Comparison of ENCODE assay signal across 20 cellular contexts in the genomic region with DNA sequence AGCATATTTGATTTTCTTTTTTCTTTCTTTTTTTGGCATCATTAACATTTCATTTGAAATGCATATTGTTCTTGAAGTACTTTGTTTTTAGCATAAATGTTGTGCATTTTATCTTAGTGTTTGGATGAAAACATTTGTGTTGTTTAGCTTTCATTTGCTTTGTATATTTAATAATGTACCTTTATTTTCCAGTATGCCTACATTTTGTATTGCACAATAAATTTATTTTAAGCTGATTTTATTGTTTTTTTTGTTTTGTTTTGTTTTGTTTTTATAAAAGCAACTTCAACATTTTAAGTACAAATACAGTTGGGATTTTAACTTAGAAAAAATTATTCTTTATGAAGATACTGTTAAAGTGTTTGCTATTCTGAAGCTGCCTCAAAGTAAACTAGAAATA. TPM values are rescaled to one million over a fixed set of nuclear protein-coding genes. Genes with fewer than 3 reads are reported as not detected.
DNase-seq lines count a peak whose midpoint lies in the region; ATAC-seq, FAIRE-seq and TF ChIP-seq lines count a peak whose summit lies in the region.
"Had no signal": no experiment of that assay in that cellular context is flagged by ENCODE, and none has a peak within 500 bp of the region (broad histone marks: within the 10 kb centered on the region; RNA-seq: fewer than 3 reads in every experiment).

No MANE protein-coding gene starts in this region.

- H3K4me2 ChIP-seq in GM23248 (ENCODE audit: unreplicated experiment), result no peak overlapping the region
- H3K4me2 ChIP-seq: KMS-11 had no signal

- intact Hi-C loops in kidney (cut with DNase I), result no loop called here

- peak overlapping the region; percentile 23; the same call in 1 of the 2 replicates for H3K4me3 Mint-ChIP-seq in WTC11
- H3K4me3 Mint-ChIP-seq: CD8-positive, alpha-beta memory T cell had no signal

- H3K27me3 ChIP-seq in HUES48 (ENCODE audit: control insufficient read depth, insufficient read depth, low read length) (no peaks in the 10 kb centered on the region), GM23248 (replicated peaks; ENCODE audit: insufficient read depth) (no peaks in the 10 kb centered on the region)

- H3K4me1 ChIP-seq in HUES48 (ENCODE audit: control insufficient read depth, insufficient read depth, low read length) (peaks cover 71% of the 10 kb centered on the region), kidney (ENCODE audit: control insufficient read depth in 1 of 2, insufficient read depth in 1 of 2, low read depth in 1 of 2, low read length in 2 of 2) (peaks cover 0 to 31% of the 10 kb centered on the region in 2 donors), GM23248 (ENCODE audit: insufficient read depth) (peaks cover 44% of the 10 kb centered on the region)

- DNase-seq in D721Med (ENCODE audit: insufficient read length, low spot score) (no peak), WTC11 (ENCODE audit: low spot score) (no peak), kidney (no peak), GM23248 (no peak), SK-N-DZ (ENCODE audit: low spot score) (no peak)
- DNase-seq: Calu3; CD8-positive, alpha-beta memory T cell; GDM1; GOT3; NCI-H1092 treated with DMSO at 0.1 percent for 48 hours; NCI-H146; NCI-H2029; NCI-H2227 treated with DMSO at 0.1 percent for 48 hours; NCI-H510A; T-helper 1 cell had no signal

- in situ Hi-C loops in GM23248 (cut with MboI), result no loop called here

- ATAC-seq in WTC11 (no peak), GM21825 (IDR thresholded peaks at IDR 0.05; ENCODE audit: unreplicated experiment) (no peak)
- ATAC-seq: Panc1 had no signal

- peaks cover 5% of the 10 kb centered on the region for H3K36me3 Mint-ChIP-seq in WTC11

- peaks cover 71% of the 10 kb centered on the region for H3K4me1 Mint-ChIP-seq in WTC11

- POLR2A ChIA-PET in WTC11 (lab: Charles Lee), result no interaction called here

- H3K79me2 ChIP-seq in GM23248 (ENCODE audit: insufficient read depth), result peaks cover 86% of the 10 kb centered on the region

- H3K36me3 ChIP-seq in HUES48 (ENCODE audit: control insufficient read depth, insufficient read depth, low read length), result peaks cover 30% of the 10 kb centered on the region
- H3K36me3 ChIP-seq in kidney (ENCODE audit: control insufficient read depth in 1 of 2, insufficient read depth in 2 of 2, low read length in 2 of 2), result no peaks in the 10 kb centered on the region
- peaks cover 90% of the 10 kb centered on the region for H3K36me3 ChIP-seq in GM23248 (ENCODE audit: low read depth)

- H3K9ac ChIP-seq in HUES48 (ENCODE audit: low read depth, low read length) (no peak overlapping the region), kidney (ENCODE audit: low read length in 2 of 2) (no peak overlapping the region), GM23248 (no peak overlapping the region)
- H3K9ac ChIP-seq: KMS-11 had no signal

- H3K27me3 Mint-ChIP-seq in WTC11 (ENCODE audit: low read depth), result no peaks in the 10 kb centered on the region
- H3K27me3 Mint-ChIP-seq: CD8-positive, alpha-beta memory T cell had no signal

- no peak for TF ChIP-seq CTCF in D721Med (IDR thresholded peaks at IDR 0.05; ENCODE audit: insufficient read depth, missing control alignments)
- no peak for TF ChIP-seq CTCF in WTC11 (IDR thresholded peaks at IDR 0.05)
- no peak for TF ChIP-seq CTCF in kidney (IDR thresholded peaks at IDR 0.05; ENCODE audit: borderline replicate concordance, extremely low read depth, insufficient read depth)

- H3K4me3 ChIP-seq in HUES48 (ENCODE audit: low read depth, low read length) (0 out of 2 replicates have a peak overlapping the region, but pooled peaks have one; percentile 9), kidney (ENCODE audit: low read length in 2 of 2) (no peak overlapping the region), GM23248 (no peak overlapping the region)

- no peaks in the 10 kb centered on the region for H3K9me2 ChIP-seq in GM23248 (ENCODE audit: insufficient read depth)

- no peak overlapping the region for H2AFZ ChIP-seq in GM23248

- H3K9me3 ChIP-seq in HUES48 (ENCODE audit: control insufficient read depth, insufficient read depth, low read length), result no peaks in the 10 kb centered on the region
- H3K9me3 ChIP-seq in kidney (ENCODE audit: control insufficient read depth in 1 of 2, low read length in 2 of 2), result no peaks in the 10 kb centered on the region
- H3K9me3 ChIP-seq in GM23248 (ENCODE audit: low read depth), result no peaks in the 10 kb centered on the region

- H4K20me1 ChIP-seq in GM23248 (ENCODE audit: insufficient read depth), result 0 out of 2 replicates have a peak, but pooled peaks cover 3% of the 10 kb centered on the region

- peak overlapping the region; percentile 55 for H3K27ac ChIP-seq in HUES48 (ENCODE audit: low read depth, low read length)
- H3K27ac ChIP-seq in kidney (ENCODE audit: low read depth in 2 of 2, low read length in 2 of 2), result no peak overlapping the region
- H3K27ac ChIP-seq in GM23248, result no peak overlapping the region
- H3K27ac ChIP-seq: C4-2B, KMS-11 had no signal

- FAIRE-seq in D721Med (lab: Jason Lieb, UNC), result peak; percentile 25
- FAIRE-seq in kidney (lab: Jason Lieb, UNC), result peak; percentile 93

- H3K9me3 Mint-ChIP-seq in WTC11, result no peaks in the 10 kb centered on the region
- H3K9me3 Mint-ChIP-seq: CD8-positive, alpha-beta memory T cell had no signal

- CTCF ChIA-PET in WTC11 (lab: Charles Lee), result no interaction called here

- peaks cover 89% of the 10 kb centered on the region for H3F3A ChIP-seq in GM23248 (ENCODE audit: insufficient read depth)

- no peak overlapping the region for H3K27ac Mint-ChIP-seq in WTC11

TF ChIP-seq in WTC11, 78 proteins besides CTCF, POLR2A, EP300 and RAD21:
- TF ChIP-seq, protein P1, sequence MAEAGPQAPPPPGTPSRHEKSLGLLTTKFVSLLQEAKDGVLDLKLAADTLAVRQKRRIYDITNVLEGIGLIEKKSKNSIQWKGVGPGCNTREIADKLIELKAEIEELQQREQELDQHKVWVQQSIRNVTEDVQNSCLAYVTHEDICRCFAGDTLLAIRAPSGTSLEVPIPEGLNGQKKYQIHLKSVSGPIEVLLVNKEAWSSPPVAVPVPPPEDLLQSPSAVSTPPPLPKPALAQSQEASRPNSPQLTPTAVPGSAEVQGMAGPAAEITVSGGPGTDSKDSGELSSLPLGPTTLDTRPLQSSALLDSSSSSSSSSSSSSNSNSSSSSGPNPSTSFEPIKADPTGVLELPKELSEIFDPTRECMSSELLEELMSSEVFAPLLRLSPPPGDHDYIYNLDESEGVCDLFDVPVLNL (CRISPR knock-in tag; IDR thresholded peaks at IDR 0.05; ENCODE audit: borderline replicate concordance, low read depth), result no peak
- TF ChIP-seq TEAD1 (CRISPR knock-in tag; IDR thresholded peaks at IDR 0.05) (no peak), ZNF423 (CRISPR knock-in tag; IDR thresholded peaks at IDR 0.05) (no peak), GRHL2 (CRISPR knock-in tag; IDR thresholded peaks at IDR 0.05; ENCODE audit: insufficient replicate concordance, severe bottlenecking) (no peak), CBFB (CRISPR knock-in tag; IDR thresholded peaks at IDR 0.05; ENCODE audit: low read depth) (no peak), ZNF396 (CRISPR knock-in tag; IDR thresholded peaks at IDR 0.05; ENCODE audit: borderline replicate concordance) (no peak)
- TF ChIP-seq, protein P2, sequence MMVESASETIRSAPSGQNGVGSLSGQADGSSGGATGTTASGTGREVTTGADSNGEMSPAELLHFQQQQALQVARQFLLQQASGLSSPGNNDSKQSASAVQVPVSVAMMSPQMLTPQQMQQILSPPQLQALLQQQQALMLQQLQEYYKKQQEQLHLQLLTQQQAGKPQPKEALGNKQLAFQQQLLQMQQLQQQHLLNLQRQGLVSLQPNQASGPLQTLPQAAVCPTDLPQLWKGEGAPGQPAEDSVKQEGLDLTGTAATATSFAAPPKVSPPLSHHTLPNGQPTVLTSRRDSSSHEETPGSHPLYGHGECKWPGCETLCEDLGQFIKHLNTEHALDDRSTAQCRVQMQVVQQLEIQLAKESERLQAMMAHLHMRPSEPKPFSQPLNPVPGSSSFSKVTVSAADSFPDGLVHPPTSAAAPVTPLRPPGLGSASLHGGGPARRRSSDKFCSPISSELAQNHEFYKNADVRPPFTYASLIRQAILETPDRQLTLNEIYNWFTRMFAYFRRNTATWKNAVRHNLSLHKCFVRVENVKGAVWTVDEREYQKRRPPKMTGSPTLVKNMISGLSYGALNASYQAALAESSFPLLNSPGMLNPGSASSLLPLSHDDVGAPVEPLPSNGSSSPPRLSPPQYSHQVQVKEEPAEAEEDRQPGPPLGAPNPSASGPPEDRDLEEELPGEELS (CRISPR knock-in tag; IDR thresholded peaks at IDR 0.05), result no peak
- TF ChIP-seq, protein P3, sequence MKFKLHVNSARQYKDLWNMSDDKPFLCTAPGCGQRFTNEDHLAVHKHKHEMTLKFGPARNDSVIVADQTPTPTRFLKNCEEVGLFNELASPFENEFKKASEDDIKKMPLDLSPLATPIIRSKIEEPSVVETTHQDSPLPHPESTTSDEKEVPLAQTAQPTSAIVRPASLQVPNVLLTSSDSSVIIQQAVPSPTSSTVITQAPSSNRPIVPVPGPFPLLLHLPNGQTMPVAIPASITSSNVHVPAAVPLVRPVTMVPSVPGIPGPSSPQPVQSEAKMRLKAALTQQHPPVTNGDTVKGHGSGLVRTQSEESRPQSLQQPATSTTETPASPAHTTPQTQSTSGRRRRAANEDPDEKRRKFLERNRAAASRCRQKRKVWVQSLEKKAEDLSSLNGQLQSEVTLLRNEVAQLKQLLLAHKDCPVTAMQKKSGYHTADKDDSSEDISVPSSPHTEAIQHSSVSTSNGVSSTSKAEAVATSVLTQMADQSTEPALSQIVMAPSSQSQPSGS (CRISPR knock-in tag; IDR thresholded peaks at IDR 0.05; ENCODE audit: borderline replicate concordance, low read depth), result no peak

RNA-seq across cellular contexts. Expression of a gene that starts 54.4 kb away (rescaled TPM):
- total RNA-seq in WTC11 (2021) (102 to 115 TPM (median 102 TPM) in 3 replicates), kidney (230 TPM)
- polyA plus RNA-seq in kidney (ENCODE audit: insufficient read depth, low read depth, low replicate concordance) (196 TPM), GM23248 (2016; fragmentation: Nextera tagmentation; extraction: Ambion mirVana) (81.0 and 96.0 TPM in 2 replicates)
- total RNA-seq in GM23248 (2014; rRNA removed; shearing (Covaris generic)), result 362 and 426 TPM in 2 replicates
- polyA plus RNA-seq in SK-N-DZ (2014; cell fraction: cytosol; rRNA removed), result 52.6 and 63.5 TPM in 2 replicates
- 85.3 and 121 TPM in 2 replicates for polyA plus RNA-seq in SK-N-DZ (2014; cell fraction: nucleus; rRNA removed)
